ENCODE assay signal across 11 cellular contexts in the genomic region with DNA sequence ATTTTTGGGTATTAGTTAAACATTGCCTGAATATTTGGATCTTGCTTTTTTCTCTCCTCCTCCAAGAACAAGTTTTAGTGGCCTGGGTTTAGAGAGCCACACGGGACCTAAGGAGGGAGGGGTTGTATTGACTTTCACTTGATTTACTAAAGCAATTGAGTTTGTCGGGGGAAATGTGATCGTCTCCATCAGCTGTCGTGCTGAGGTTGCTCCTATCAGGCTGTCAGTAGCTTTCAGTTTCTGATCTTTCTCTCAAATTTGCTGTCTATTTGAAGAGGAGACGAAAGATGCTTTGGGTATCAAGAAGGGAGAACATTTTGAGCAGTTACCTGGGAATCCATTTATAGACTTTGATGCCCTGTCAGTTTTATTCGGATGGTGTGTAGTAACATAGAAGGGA.
A peak's percentile ranks its signal among the peaks of the same experiment; 100 is the strongest.
DNase-seq lines count a peak whose midpoint lies in the region; ATAC-seq and TF ChIP-seq lines count a peak whose summit lies in the region.
"Had no signal": no experiment of that assay in that cellular context is flagged by ENCODE, and none has a peak within 500 bp of the region (broad histone marks: within the 10 kb centered on the region; RNA-seq: fewer than 3 reads in every experiment).

No MANE protein-coding gene starts in this region.

- no peak overlapping the region for H3K4me3 ChIP-seq in prostate gland

- H3K4me1 ChIP-seq in prostate gland (replicated peaks): peaks cover 9% of the 10 kb centered on the region

- no peaks in the 10 kb centered on the region for H3K9me3 ChIP-seq in prostate gland

- H3K27me3 Mint-ChIP-seq in nephron (ENCODE audit: low read depth): peaks cover 4% of the 10 kb centered on the region

- H3K4me3 Mint-ChIP-seq in nephron: peak overlapping the region in 2 of 3 experiments; percentile 9 to 43
- H3K4me3 Mint-ChIP-seq: activated naive CD4-positive, alpha-beta T cell treated with anti-CD3 and anti-CD28 coated beads for 36 hours had no signal

- peak overlapping the region; percentile 72 to 86 (median 80) for H3K27ac Mint-ChIP-seq in nephron
- H3K27ac Mint-ChIP-seq: activated naive CD4-positive, alpha-beta T cell treated with anti-CD3 and anti-CD28 coated beads for 36 hours had no signal

- H3K27ac ChIP-seq in prostate gland: no peak overlapping the region

- peaks cover 88% of the 10 kb centered on the region for H3K4me1 Mint-ChIP-seq in nephron

- no peaks in the 10 kb centered on the region for H3K9me3 Mint-ChIP-seq in nephron
- H3K9me3 Mint-ChIP-seq: activated naive CD4-positive, alpha-beta T cell treated with anti-CD3 and anti-CD28 coated beads for 36 hours had no signal

- TF ChIP-seq CTCF in nephron (IDR thresholded peaks at IDR 0.05; ENCODE audit: unreplicated experiment in 3 of 3): no peak
- TF ChIP-seq CTCF in prostate gland (IDR thresholded peaks at IDR 0.05): no peak

- 73% methylated on average over 6 of the region's 6 CpGs for WGBS in prostate gland

- no peak for DNase-seq in activated CD4-positive, alpha-beta T cell treated with anti-CD3 and anti-CD28 coated beads for 1 hour
- DNase-seq in NCI-H2029 (lab: John Stamatoyannopoulos, UW): no peak
- no peak for DNase-seq in SW 1271 (lab: John Stamatoyannopoulos, UW)
- DNase-seq in prostate gland (ENCODE audit: low spot score): no peak
- DNase-seq: activated naive CD4-positive, alpha-beta T cell treated with anti-CD3 and anti-CD28 coated beads for 36 hours; GF-D8; Kasumi-1 had no signal

- TF ChIP-seq POLR2A in prostate gland (IDR thresholded peaks at IDR 0.05): no peak

- H3K36me3 Mint-ChIP-seq in nephron (ENCODE audit: low read depth): peaks cover 3% of the 10 kb centered on the region

- intact Hi-C loops in prostate gland (cut with DNase I): no loop called here

- no peaks in the 10 kb centered on the region for H3K27me3 ChIP-seq in prostate gland (replicated peaks; ENCODE audit: insufficient read depth)

- no peaks in the 10 kb centered on the region for H3K36me3 ChIP-seq in prostate gland

- ATAC-seq in GM18867 (IDR thresholded peaks at IDR 0.05; ENCODE audit: unreplicated experiment) (peak; percentile 87), GM21717 (IDR thresholded peaks at IDR 0.05; ENCODE audit: unreplicated experiment) (peak; percentile 85), HG03558 (IDR thresholded peaks at IDR 0.05; ENCODE audit: extremely low read depth, unreplicated experiment) (peak; percentile 54)
